Comparison of ENCODE assay signal across 6 cellular contexts in the genomic region with DNA sequence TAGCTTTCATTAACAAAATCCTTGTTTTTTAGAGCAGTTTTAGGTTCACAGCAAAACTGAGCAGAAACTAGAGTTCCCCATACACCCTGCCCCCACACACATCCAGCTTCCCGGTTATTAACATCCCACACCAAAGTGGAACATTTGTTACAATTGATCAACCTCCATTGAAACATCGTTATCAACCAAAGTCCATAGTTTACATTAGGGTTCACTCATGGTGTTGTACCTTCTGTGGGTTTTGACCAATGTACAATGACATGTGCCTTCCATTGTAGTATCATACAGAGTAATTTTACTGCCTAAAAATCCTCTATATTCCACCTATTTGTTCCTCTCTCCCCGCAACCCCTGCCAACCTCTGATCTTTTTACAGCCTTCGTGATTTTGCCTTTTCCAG.
"Had no signal": no experiment of that assay in that cellular context is flagged by ENCODE, and none has a peak within 500 bp of the region (broad histone marks: within the 10 kb centered on the region; RNA-seq: fewer than 3 reads in every experiment).

No MANE protein-coding gene starts in this region.

- H3K27ac ChIP-seq: HL-60 had no signal

- FAIRE-seq: HTR-8/SVneo, K562 had no signal

- DNase-seq: IMR-90, KBM-7, KG1 had no signal

- H3K4me3 ChIP-seq: K562 had no signal

- ATAC-seq: K562 had no signal
